25 cellular contexts compared by ENCODE assay signal in genomic region chr10:644076-644942, GRCh38.
"Had no signal": no experiment of that assay in that cellular context is flagged by ENCODE, and none has a peak within 500 bp of the region (broad histone marks: within the 10 kb centered on the region; RNA-seq: fewer than 3 reads in every experiment).

No MANE protein-coding gene starts in this region.

- H3K27me3 Mint-ChIP-seq: activated naive CD4-positive, alpha-beta T cell treated with anti-CD3 and anti-CD28 coated beads, Interleukin-2, amount 50 U/mL, for 24 hours had no signal

- H3K27ac ChIP-seq: gastrocnemius medialis, pancreas, testis, upper lobe of left lung had no signal

- ATAC-seq: activated CD4-positive, CD25-positive, alpha-beta regulatory T cell treated with anti-CD3 and anti-CD28 coated beads, Interleukin-2, amount 50 U/mL, for 24 hours; gastrocnemius medialis; left cardiac atrium; mucosa of descending colon; pancreas; SK-N-SH treated with all-trans-retinoic acid at 6 μM for 48 hours; stimulated activated naive B cell treated with anti-CD40 and anti-IgM and Interleukin-4, amounts not matched to agents 10 μg/mL and 1 μg/mL and 100 μg/mL, for 72 hours had no signal

- H3K4me1 ChIP-seq: esophagus squamous epithelium, gastrocnemius medialis, right lobe of liver, testis, upper lobe of left lung had no signal

- H3K27me3 ChIP-seq: esophagus squamous epithelium, gastrocnemius medialis, pancreas, right lobe of liver, testis, upper lobe of left lung had no signal

- H3K9me3 Mint-ChIP-seq: activated naive CD4-positive, alpha-beta T cell treated with anti-CD3 and anti-CD28 coated beads, Interleukin-2, amount 50 U/mL, for 24 hours had no signal

- H3K4me1 Mint-ChIP-seq: activated naive CD4-positive, alpha-beta T cell treated with anti-CD3 and anti-CD28 coated beads, Interleukin-2, amount 50 U/mL, for 24 hours; memory B cell; stimulated activated naive B cell treated with anti-CD40 and anti-IgM and Interleukin-4, amounts not matched to agents 10 μg/mL and 1 μg/mL and 100 μg/mL, for 72 hours had no signal

- H3K27ac Mint-ChIP-seq: activated naive CD4-positive, alpha-beta T cell treated with anti-CD3 and anti-CD28 coated beads, Interleukin-2, amount 50 U/mL, for 24 hours; dendritic cell treated with granulocyte-macrophage colony-stimulating factor and Interleukin-4, amounts not matched to agents 40 ng/mL and 50 ng/mL, for 4 days; memory B cell; stimulated activated naive B cell treated with anti-CD40 and anti-IgM and Interleukin-4, amounts not matched to agents 10 μg/mL and 1 μg/mL and 100 μg/mL, for 72 hours had no signal

- DNase-seq: activated CD4-positive, alpha-beta T cell treated with anti-CD3 and anti-CD28 coated beads, Interleukin-2, amount 50 U/mL, for 1 hour; activated gamma-delta T cell treated with Interleukin-2 at 50 U/mL for 16 hours; activated T-cell treated with anti-CD3 and anti-CD28 coated beads, Interleukin-2, amount 50 U/mL, for 1 hour; aorta; caudate nucleus; effector memory CD4-positive, alpha-beta T cell; esophagus squamous epithelium; gastrocnemius medialis; hypothalamus; left cardiac atrium; naive B cell; pancreas; right lobe of liver; stimulated activated CD4-positive, alpha-beta T cell treated with anti-CD3 and anti-CD28 coated beads, Interleukin-2, amount 100 ng/mL, for 48 hours; stimulated activated CD8-positive, alpha-beta memory T cell treated with anti-CD3 and anti-CD28 coated beads, Interleukin-4, amount 100 ng/mL, for 48 hours; stimulated activated naive B cell treated with anti-CD40 and anti-IgM and Interleukin-4, amounts not matched to agents 10 μg/mL and 1 μg/mL and 100 μg/mL, for 72 hours; testis; upper lobe of left lung had no signal

- H3K36me3 ChIP-seq: esophagus squamous epithelium, gastrocnemius medialis, pancreas, right lobe of liver, upper lobe of left lung had no signal

- H3K9me3 ChIP-seq: pancreas, right lobe of liver, testis had no signal

- H3K36me3 Mint-ChIP-seq: activated naive CD4-positive, alpha-beta T cell treated with anti-CD3 and anti-CD28 coated beads, Interleukin-2, amount 50 U/mL, for 24 hours; memory B cell; stimulated activated naive B cell treated with anti-CD40 and anti-IgM and Interleukin-4, amounts not matched to agents 10 μg/mL and 1 μg/mL and 100 μg/mL, for 72 hours had no signal

- H3K4me3 Mint-ChIP-seq: activated naive CD4-positive, alpha-beta T cell treated with anti-CD3 and anti-CD28 coated beads, Interleukin-2, amount 50 U/mL, for 24 hours; brain; dendritic cell treated with granulocyte-macrophage colony-stimulating factor and Interleukin-4, amounts not matched to agents 40 ng/mL and 50 ng/mL, for 4 days; memory B cell; naive B cell; stimulated activated naive B cell treated with anti-CD40 and anti-IgM and Interleukin-4, amounts not matched to agents 10 μg/mL and 1 μg/mL and 100 μg/mL, for 72 hours had no signal

- H3K4me3 ChIP-seq: esophagus squamous epithelium, gastrocnemius medialis, mucosa of descending colon, pancreas, right lobe of liver, testis, upper lobe of left lung had no signal
